In the genomic region with DNA sequence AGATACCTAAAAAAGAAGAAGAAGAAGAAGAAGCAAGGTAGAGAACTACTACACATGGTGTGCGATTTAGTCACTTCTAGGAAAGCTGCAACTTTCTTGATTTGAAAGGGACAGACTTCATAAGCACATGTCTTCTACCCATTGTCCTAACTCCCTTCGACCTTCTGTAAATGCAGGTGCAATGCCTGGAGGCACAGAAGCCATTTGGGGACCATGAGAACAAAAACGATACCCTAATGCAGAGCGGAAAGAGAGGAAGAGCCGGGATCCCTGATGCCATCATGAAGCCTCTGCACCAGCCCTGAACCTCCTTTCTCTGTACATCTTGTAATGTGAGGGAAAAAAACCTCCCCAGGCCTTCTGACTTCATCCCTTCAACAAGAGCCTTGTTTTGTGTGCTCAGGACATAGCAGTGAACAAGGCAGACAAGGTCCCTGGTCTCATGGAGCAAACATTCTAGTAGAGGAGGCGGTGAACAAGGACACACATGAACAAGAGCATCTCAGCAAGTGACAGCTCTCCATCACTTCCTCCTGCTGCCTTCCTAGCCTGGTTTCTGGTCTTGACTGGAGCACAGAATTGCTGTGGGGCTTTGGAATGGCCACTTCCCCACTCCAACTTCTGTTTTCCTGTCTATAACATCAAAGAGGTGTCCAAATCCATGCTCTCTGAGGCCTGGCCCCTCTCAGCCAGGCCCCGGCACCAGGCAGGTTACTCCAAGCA, we compare ENCODE assay signal across 1 cellular context.
A peak's percentile ranks its signal among the peaks of the same experiment; 100 is the strongest.
TF ChIP-seq lines count a peak whose summit lies in the region.

No MANE protein-coding gene starts in this region.

TF ChIP-seq in GM12878, 131 proteins besides CTCF, POLR2A, EP300 and RAD21:
- TF ChIP-seq SPI1 (IDR thresholded peaks at IDR 0.05; ENCODE audit: borderline replicate concordance, insufficient read depth, low read depth, low read length) (peak; percentile 47; the same call in 1 of the 2 replicates), TBL1XR1 (IDR thresholded peaks at IDR 0.05; ENCODE audit: low read depth, low read length) (no peak), TAF1 (IDR thresholded peaks at IDR 0.05; ENCODE audit: borderline replicate concordance, low read depth, low read length) (0 out of 2 replicates have a peak, but pooled peaks have one; percentile 24), JUNB (IDR thresholded peaks at IDR 0.05) (no peak), PML (IDR thresholded peaks at IDR 0.05; ENCODE audit: low read length) (no peak), ZZZ3 (IDR thresholded peaks at IDR 0.05; ENCODE audit: control insufficient read depth, insufficient read length, low read depth) (no peak), ZBED1 (IDR thresholded peaks at IDR 0.05; ENCODE audit: borderline replicate concordance) (0 out of 2 replicates have a peak, but pooled peaks have one; percentile 14), POLR2AphosphoS5 (IDR thresholded peaks at IDR 0.05; ENCODE audit: low read length) (peak; percentile 53), NR2C2 (IDR thresholded peaks at IDR 0.05; ENCODE audit: borderline replicate concordance, control insufficient read depth, insufficient read length, low read depth) (no peak), SMAD1 (IDR thresholded peaks at IDR 0.05; ENCODE audit: low read depth, partially characterized antibody) (no peak), GABPA (IDR thresholded peaks at IDR 0.05; ENCODE audit: low read depth) (no peak), HDAC6 (IDR thresholded peaks at IDR 0.05; ENCODE audit: unreplicated experiment) (no peak), SIN3A (IDR thresholded peaks at IDR 0.05; ENCODE audit: low read depth, low read length) (no peak), ZNF207 (IDR thresholded peaks at IDR 0.05; ENCODE audit: borderline replicate concordance) (0 out of 2 replicates have a peak, but pooled peaks have one; percentile 23), RAD51 (IDR thresholded peaks at IDR 0.05) (no peak), SMARCA5 (IDR thresholded peaks at IDR 0.05) (peak; percentile 73)
- TF ChIP-seq, protein P1, sequence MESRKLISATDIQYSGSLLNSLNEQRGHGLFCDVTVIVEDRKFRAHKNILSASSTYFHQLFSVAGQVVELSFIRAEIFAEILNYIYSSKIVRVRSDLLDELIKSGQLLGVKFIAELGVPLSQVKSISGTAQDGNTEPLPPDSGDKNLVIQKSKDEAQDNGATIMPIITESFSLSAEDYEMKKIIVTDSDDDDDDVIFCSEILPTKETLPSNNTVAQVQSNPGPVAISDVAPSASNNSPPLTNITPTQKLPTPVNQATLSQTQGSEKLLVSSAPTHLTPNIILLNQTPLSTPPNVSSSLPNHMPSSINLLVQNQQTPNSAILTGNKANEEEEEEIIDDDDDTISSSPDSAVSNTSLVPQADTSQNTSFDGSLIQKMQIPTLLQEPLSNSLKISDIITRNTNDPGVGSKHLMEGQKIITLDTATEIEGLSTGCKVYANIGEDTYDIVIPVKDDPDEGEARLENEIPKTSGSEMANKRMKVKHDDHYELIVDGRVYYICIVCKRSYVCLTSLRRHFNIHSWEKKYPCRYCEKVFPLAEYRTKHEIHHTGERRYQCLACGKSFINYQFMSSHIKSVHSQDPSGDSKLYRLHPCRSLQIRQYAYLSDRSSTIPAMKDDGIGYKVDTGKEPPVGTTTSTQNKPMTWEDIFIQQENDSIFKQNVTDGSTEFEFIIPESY (IDR thresholded peaks at IDR 0.05) = no peak
- TF ChIP-seq, protein P2, sequence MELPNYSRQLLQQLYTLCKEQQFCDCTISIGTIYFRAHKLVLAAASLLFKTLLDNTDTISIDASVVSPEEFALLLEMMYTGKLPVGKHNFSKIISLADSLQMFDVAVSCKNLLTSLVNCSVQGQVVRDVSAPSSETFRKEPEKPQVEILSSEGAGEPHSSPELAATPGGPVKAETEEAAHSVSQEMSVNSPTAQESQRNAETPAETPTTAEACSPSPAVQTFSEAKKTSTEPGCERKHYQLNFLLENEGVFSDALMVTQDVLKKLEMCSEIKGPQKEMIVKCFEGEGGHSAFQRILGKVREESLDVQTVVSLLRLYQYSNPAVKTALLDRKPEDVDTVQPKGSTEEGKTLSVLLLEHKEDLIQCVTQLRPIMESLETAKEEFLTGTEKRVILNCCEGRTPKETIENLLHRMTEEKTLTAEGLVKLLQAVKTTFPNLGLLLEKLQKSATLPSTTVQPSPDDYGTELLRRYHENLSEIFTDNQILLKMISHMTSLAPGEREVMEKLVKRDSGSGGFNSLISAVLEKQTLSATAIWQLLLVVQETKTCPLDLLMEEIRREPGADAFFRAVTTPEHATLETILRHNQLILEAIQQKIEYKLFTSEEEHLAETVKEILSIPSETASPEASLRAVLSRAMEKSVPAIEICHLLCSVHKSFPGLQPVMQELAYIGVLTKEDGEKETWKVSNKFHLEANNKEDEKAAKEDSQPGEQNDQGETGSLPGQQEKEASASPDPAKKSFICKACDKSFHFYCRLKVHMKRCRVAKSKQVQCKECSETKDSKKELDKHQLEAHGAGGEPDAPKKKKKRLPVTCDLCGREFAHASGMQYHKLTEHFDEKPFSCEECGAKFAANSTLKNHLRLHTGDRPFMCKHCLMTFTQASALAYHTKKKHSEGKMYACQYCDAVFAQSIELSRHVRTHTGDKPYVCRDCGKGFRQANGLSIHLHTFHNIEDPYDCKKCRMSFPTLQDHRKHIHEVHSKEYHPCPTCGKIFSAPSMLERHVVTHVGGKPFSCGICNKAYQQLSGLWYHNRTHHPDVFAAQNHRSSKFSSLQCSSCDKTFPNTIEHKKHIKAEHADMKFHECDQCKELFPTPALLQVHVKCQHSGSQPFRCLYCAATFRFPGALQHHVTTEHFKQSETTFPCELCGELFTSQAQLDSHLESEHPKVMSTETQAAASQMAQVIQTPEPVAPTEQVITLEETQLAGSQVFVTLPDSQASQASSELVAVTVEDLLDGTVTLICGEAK (IDR thresholded peaks at IDR 0.05; ENCODE audit: borderline replicate concordance) = peak; percentile 6; the same call in 1 of the 2 replicates
- TF ChIP-seq, protein P3, sequence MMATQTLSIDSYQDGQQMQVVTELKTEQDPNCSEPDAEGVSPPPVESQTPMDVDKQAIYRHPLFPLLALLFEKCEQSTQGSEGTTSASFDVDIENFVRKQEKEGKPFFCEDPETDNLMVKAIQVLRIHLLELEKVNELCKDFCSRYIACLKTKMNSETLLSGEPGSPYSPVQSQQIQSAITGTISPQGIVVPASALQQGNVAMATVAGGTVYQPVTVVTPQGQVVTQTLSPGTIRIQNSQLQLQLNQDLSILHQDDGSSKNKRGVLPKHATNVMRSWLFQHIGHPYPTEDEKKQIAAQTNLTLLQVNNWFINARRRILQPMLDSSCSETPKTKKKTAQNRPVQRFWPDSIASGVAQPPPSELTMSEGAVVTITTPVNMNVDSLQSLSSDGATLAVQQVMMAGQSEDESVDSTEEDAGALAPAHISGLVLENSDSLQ (IDR thresholded peaks at IDR 0.05) = 0 out of 2 replicates have a peak, but pooled peaks have one; percentile 8
